ENCODE assay signal across 17 cellular contexts in the genomic region with DNA sequence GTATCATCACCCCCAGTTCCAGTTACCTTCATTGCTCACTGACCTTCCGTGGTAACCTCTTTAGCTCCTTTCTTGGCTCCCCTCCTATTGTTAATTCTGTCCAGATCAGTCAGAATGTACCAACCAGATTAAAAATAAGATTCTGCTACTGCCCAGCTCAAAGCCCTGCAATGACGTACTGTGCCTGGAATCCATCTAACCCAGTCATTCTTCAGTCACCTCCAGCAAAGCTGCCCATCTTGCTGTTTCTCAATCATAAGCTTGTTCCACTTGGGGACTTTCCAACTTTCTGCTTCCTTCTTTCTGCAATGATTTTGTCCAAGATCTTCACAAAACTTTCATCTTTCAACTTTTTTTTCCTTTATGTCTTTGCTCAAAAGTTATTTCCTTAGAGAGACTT.
DNase-seq lines count a peak whose midpoint lies in the region; ATAC-seq and TF ChIP-seq lines count a peak whose summit lies in the region.
"Had no signal": no experiment of that assay in that cellular context is flagged by ENCODE, and none has a peak within 500 bp of the region (broad histone marks: within the 10 kb centered on the region; RNA-seq: fewer than 3 reads in every experiment).

No MANE protein-coding gene starts in this region.

- CTCF ChIA-PET in Calu3 (lab: Charles Lee), result no interaction called here

- H3K4me1 Mint-ChIP-seq in Calu3 (ENCODE audit: low read depth, unreplicated experiment), result peaks cover 11% of the 10 kb centered on the region
- H3K4me1 Mint-ChIP-seq: memory B cell, nephron had no signal

- H3K9me3 Mint-ChIP-seq in Calu3 (ENCODE audit: low read depth, unreplicated experiment), result no peaks in the 10 kb centered on the region
- H3K9me3 Mint-ChIP-seq: nephron had no signal

- BruUV-seq in Calu3 (replicated peaks; lab: Mats Ljungman, UMichigan), result no TSS peak

- TF ChIP-seq EP300 in gastroesophageal sphincter (IDR thresholded peaks at IDR 0.05), result no peak

- DNase-seq in Calu3, result no peak
- DNase-seq in NB4 (ENCODE audit: low read depth), result peak; percentile 0
- peak; percentile 52 for DNase-seq in astrocyte of the spinal cord (ENCODE audit: low read depth, low spot score)
- DNase-seq in hepatic stellate cell (ENCODE audit: low spot score), result peak; percentile 11
- DNase-seq in adrenal gland, result no peak
- no peak for DNase-seq in NCI-H187 treated with DMSO at 0.1 percent for 48 hours (lab: John Stamatoyannopoulos, UW)
- DNase-seq: activated CD4-positive, alpha-beta T cell treated with anti-CD3 and anti-CD28 coated beads for 1 hour; activated CD8-positive, alpha-beta memory T cell treated with anti-CD3 and anti-CD28 coated beads, Interleukin-2, amount 50 U/mL, for 4 hours; activated naive CD4-positive, alpha-beta T cell; central memory CD4-positive, alpha-beta T cell; effector memory CD8-positive, alpha-beta T cell; NCI-H2107; RPMI8226 had no signal

- WGBS in gastroesophageal sphincter (ENCODE audit: low coverage in 1 of 2), 2 donors, result 73% methylated on average over 2 of the region's 2 CpGs; no CpG with 5 or more reads in 1 of the 2 donors
- 67 to 77% (median 69%) methylated on average over 2 of the region's 2 CpGs for WGBS in adrenal gland, 4 donors

- no peak for TF ChIP-seq POLR2A in NB4 (IDR thresholded peaks at IDR 0.05; ENCODE audit: extremely low read depth, insufficient read length)
- TF ChIP-seq POLR2A in gastroesophageal sphincter (IDR thresholded peaks at IDR 0.05), result no peak
- TF ChIP-seq POLR2A in GM18505 (IDR thresholded peaks at IDR 0.05; ENCODE audit: borderline replicate concordance, extremely low read depth, insufficient read depth, insufficient read length), result no peak
- no peak for TF ChIP-seq POLR2A in adrenal gland (IDR thresholded peaks at IDR 0.05)

- H3K27me3 ChIP-seq in gastroesophageal sphincter, result no peaks in the 10 kb centered on the region
- H3K27me3 ChIP-seq in adrenal gland, result no peaks in the 10 kb centered on the region

- H3K36me3 ChIP-seq in gastroesophageal sphincter (no peaks in the 10 kb centered on the region), adrenal gland (replicated peaks in 1 of 2) (no peaks in the 10 kb centered on the region)

- in situ Hi-C loops in astrocyte of the spinal cord (cut with HindIII; ENCODE audit: low sequenced_read_pairs), result no loop called here

- H3K27ac ChIP-seq in gastroesophageal sphincter (no peak overlapping the region), adrenal gland (no peak overlapping the region)

- no peaks in the 10 kb centered on the region for H3K36me3 Mint-ChIP-seq in Calu3 (ENCODE audit: insufficient read depth, unreplicated experiment)
- H3K36me3 Mint-ChIP-seq: memory B cell had no signal

- no peaks in the 10 kb centered on the region for H3K9me3 ChIP-seq in gastroesophageal sphincter
- no peaks in the 10 kb centered on the region for H3K9me3 ChIP-seq in adrenal gland (replicated peaks in 1 of 3)

- no peak overlapping the region for H3K4me3 Mint-ChIP-seq in Calu3 (ENCODE audit: low read depth, unreplicated experiment)
- H3K4me3 Mint-ChIP-seq: effector memory CD8-positive, alpha-beta T cell; memory B cell; nephron had no signal

- TF ChIP-seq CTCF in Calu3 (IDR thresholded peaks at IDR 0.05; ENCODE audit: unreplicated experiment) (no peak), NB4 (IDR thresholded peaks at IDR 0.05; ENCODE audit: low read depth, low read length) (no peak), astrocyte of the spinal cord (IDR thresholded peaks at IDR 0.05; ENCODE audit: low read depth, low read length) (no peak), gastroesophageal sphincter (IDR thresholded peaks at IDR 0.05) (no peak), adrenal gland (IDR thresholded peaks at IDR 0.05) (no peak)

- H3K4me3 ChIP-seq in NB4 (ENCODE audit: low read depth, low read length) (no peak overlapping the region), astrocyte of the spinal cord (ENCODE audit: low read depth, low read length) (no peak overlapping the region), gastroesophageal sphincter (no peak overlapping the region), adrenal gland (no peak overlapping the region)

- ATAC-seq in gastroesophageal sphincter, result no peak
- no peak for ATAC-seq in GM18505 (IDR thresholded peaks at IDR 0.05; ENCODE audit: unreplicated experiment)
- ATAC-seq: effector memory CD8-positive, alpha-beta T cell had no signal

- H3K4me1 ChIP-seq in gastroesophageal sphincter, result no peaks in the 10 kb centered on the region
- no peaks in the 10 kb centered on the region for H3K4me1 ChIP-seq in adrenal gland (replicated peaks in 1 of 2)

- no peaks in the 10 kb centered on the region for H3K27me3 Mint-ChIP-seq in Calu3 (ENCODE audit: unreplicated experiment)
- H3K27me3 Mint-ChIP-seq: effector memory CD8-positive, alpha-beta T cell; memory B cell had no signal

- intact Hi-C loops in Calu3 (cut with micrococcal nuclease; ENCODE audit: unreplicated experiment), result no loop called here
- intact Hi-C loops in adrenal gland (cut with DNase I), result no loop called here

- peak overlapping the region; percentile 48 for H3K27ac Mint-ChIP-seq in Calu3 (ENCODE audit: unreplicated experiment)
- H3K27ac Mint-ChIP-seq: effector memory CD8-positive, alpha-beta T cell; memory B cell; nephron had no signal

Comparison
In these comparisons a context has a peak if more than half of its experiments do, and no peak if none do; other contexts are left out.
1. DNase-seq: peak in NB4 (single experiment), astrocyte of the spinal cord (single experiment) and hepatic stellate cell (single experiment); none in Calu3 (single experiment), adrenal gland (0 of 7) and NCI-H187 treated with DMSO at 0.1 percent for 48 hours (single experiment).